In the genomic region with DNA sequence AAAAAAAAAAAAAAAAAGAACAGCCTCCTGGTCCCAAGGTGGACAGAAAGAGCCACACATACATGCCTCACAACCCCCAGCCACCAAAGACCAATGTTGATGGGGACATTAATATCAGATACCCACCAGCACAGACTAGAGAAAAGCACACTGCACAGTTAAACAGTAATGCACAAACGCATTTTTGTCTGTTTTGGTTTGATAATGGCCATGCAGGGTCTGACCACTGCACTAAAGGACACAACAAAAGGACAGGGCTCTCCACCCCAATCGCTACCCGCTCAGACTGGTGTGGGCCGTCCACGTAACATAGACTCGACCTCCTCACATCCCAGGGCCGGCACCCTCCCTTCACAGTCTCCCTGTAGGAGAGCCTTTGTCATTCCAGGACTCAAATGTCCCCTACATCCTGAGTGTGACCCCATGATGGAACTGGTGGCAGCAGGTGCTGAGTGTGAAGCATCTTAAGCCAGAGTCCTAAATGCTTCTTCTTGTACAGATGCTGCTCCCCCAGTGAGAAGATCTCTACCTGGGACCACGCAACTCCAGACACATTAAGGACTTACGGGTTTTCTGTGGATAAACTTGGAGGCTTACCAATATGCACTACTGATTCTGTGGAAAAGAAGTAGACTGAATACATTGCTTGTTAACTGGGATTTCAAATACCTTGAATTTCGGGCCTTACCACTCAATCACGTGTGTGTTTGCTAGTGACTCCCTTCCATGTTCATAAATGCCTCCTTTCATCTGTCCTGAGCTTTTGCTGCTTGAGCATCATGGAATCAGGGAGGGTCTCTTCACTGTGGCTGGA, we compare ENCODE assay signal across 18 cellular contexts. TPM values are rescaled to one million over a fixed set of nuclear protein-coding genes. Genes with fewer than 3 reads are reported as not detected.
A peak's percentile ranks its signal among the peaks of the same experiment; 100 is the strongest.
DNase-seq lines count a peak whose midpoint lies in the region; ATAC-seq and TF ChIP-seq lines count a peak whose summit lies in the region.
"Had no signal": no experiment of that assay in that cellular context is flagged by ENCODE, and none has a peak within 500 bp of the region (broad histone marks: within the 10 kb centered on the region; RNA-seq: fewer than 3 reads in every experiment).

No MANE protein-coding gene starts in this region.

- peak overlapping the region in 7 of 11 experiments; percentile 12 to 97 (median 94); a peak in 9 of 22 replicates for H3K27ac ChIP-seq in BLaER1 treated with 17β-estradiol and CSF1 and Interleukin-3, amounts not matched to agents 10 nM and 100 nM
- H3K27ac ChIP-seq in endodermal cell (ENCODE audit: low read depth, low read length) (no peak overlapping the region), sigmoid colon (no peak overlapping the region)
- H3K27ac ChIP-seq: lower lobe of right lung, PC-9, psoas muscle, skin epidermis had no signal

- peaks cover 0 to 91% (median 36%) of the 10 kb centered on the region in 11 experiments; a peak in 12 of 22 replicates for H4K20me1 ChIP-seq in BLaER1 treated with 17β-estradiol and CSF1 and Interleukin-3, amounts not matched to agents 10 nM and 100 nM

- peaks cover 9 to 13% (median 11%) of the 10 kb centered on the region in 11 experiments for H3K9me3 ChIP-seq in BLaER1 treated with 17β-estradiol and CSF1 and Interleukin-3, amounts not matched to agents 10 nM and 100 nM (replicated peaks in 1 of 11)
- H3K9me3 ChIP-seq in endodermal cell (ENCODE audit: control insufficient read depth, low read length) = peaks cover 9% of the 10 kb centered on the region
- no peaks in the 10 kb centered on the region for H3K9me3 ChIP-seq in sigmoid colon
- H3K9me3 ChIP-seq: lower lobe of right lung, psoas muscle had no signal

- peaks cover 17% of the 10 kb centered on the region for H3K9me3 Mint-ChIP-seq in endodermal cell

- H3K27ac Mint-ChIP-seq in endodermal cell = peak overlapping the region; percentile 57

- H3K9ac ChIP-seq in BLaER1 treated with 17β-estradiol and CSF1 and Interleukin-3, amounts not matched to agents 10 nM and 100 nM = peak overlapping the region in 4 of 11 experiments; percentile 55 to 84 (median 78); a peak in 6 of 22 replicates
- H3K9ac ChIP-seq in endodermal cell (ENCODE audit: extremely low read depth, low read length, poor library complexity, severe bottlenecking) = no peak overlapping the region

- H3K27me3 Mint-ChIP-seq in endodermal cell (ENCODE audit: insufficient read depth) = no peaks in the 10 kb centered on the region
- H3K27me3 Mint-ChIP-seq: CD4-positive, alpha-beta memory T cell had no signal

- TF ChIP-seq EP300 in sigmoid colon (IDR thresholded peaks at IDR 0.05) = no peak

- intact Hi-C loops in sigmoid colon (cut with DNase I) = no loop called here

- H3K4me3 ChIP-seq in BLaER1 treated with 17β-estradiol and CSF1 and Interleukin-3, amounts not matched to agents 10 nM and 100 nM = no peak overlapping the region
- H3K4me3 ChIP-seq in H7 (ENCODE audit: insufficient read depth, low read depth, low read length) = no peak overlapping the region
- H3K4me3 ChIP-seq in endodermal cell (ENCODE audit: low read length) = no peak overlapping the region
- H3K4me3 ChIP-seq in sigmoid colon = no peak overlapping the region
- no peak overlapping the region for H3K4me3 ChIP-seq in foreskin fibroblast (ENCODE audit: low read depth in 1 of 2, low read length in 2 of 2)
- H3K4me3 ChIP-seq: lower lobe of right lung, PC-9, psoas muscle, skin epidermis had no signal

- WGBS in endodermal cell (ENCODE audit: insufficient coverage in 1 of 2, insufficient read length in 1 of 2), 2 experiments = 96% methylated on average over 5 to 11 of the region's 11 CpGs
- WGBS in sigmoid colon, 2 donors = 87 to 94% methylated on average over 11 of the region's 11 CpGs

- TF ChIP-seq POLR2A in sigmoid colon (IDR thresholded peaks at IDR 0.05) = no peak

- TF ChIP-seq CTCF in endodermal cell (conservative IDR thresholded peaks at IDR 0.05) (no peak), sigmoid colon (IDR thresholded peaks at IDR 0.05) (no peak), foreskin fibroblast (IDR thresholded peaks at IDR 0.05; ENCODE audit: low read depth, low read length) (no peak)

- ATAC-seq in HG03457 (IDR thresholded peaks at IDR 0.05; ENCODE audit: unreplicated experiment) = no peak
- ATAC-seq: lower lobe of right lung, psoas muscle had no signal

- peak overlapping the region; percentile 23 to 94 (median 81); a peak in 19 of 22 replicates for H3K4me2 ChIP-seq in BLaER1 treated with 17β-estradiol and CSF1 and Interleukin-3, amounts not matched to agents 10 nM and 100 nM
- H3K4me2 ChIP-seq: PC-9 had no signal

- H3K4me1 ChIP-seq in BLaER1 treated with 17β-estradiol and CSF1 and Interleukin-3, amounts not matched to agents 10 nM and 100 nM = peaks cover 49 to 74% (median 70%) of the 10 kb centered on the region in 10 experiments
- H3K4me1 ChIP-seq in endodermal cell (ENCODE audit: control insufficient read depth, insufficient read depth, low read length) = peaks cover 25% of the 10 kb centered on the region
- H3K4me1 ChIP-seq in sigmoid colon = peaks cover 0 to 55% (median 41%) of the 10 kb centered on the region in 4 donors

- peaks cover 45% of the 10 kb centered on the region for H3K36me3 Mint-ChIP-seq in endodermal cell (ENCODE audit: low read depth)

- H3K4me3 Mint-ChIP-seq in endodermal cell = no peak overlapping the region
- H3K4me3 Mint-ChIP-seq: CD4-positive, alpha-beta memory T cell had no signal

- H3K4me1 Mint-ChIP-seq in endodermal cell = peaks cover 39% of the 10 kb centered on the region

- H3K36me3 ChIP-seq in BLaER1 treated with 17β-estradiol and CSF1 and Interleukin-3, amounts not matched to agents 10 nM and 100 nM = peaks cover 33 to 54% (median 50%) of the 10 kb centered on the region in 11 experiments
- H3K36me3 ChIP-seq in H7 (replicated peaks; ENCODE audit: control insufficient read depth, insufficient read depth, low read length) (peaks cover 13% of the 10 kb centered on the region), endodermal cell (ENCODE audit: control insufficient read depth, insufficient read depth, low read length) (peaks cover 67% of the 10 kb centered on the region), sigmoid colon (peaks cover 0 to 18% (median 7%) of the 10 kb centered on the region in 4 donors)

- DNase-seq in H7 (peak; percentile 21), endodermal cell (no peak), sigmoid colon (peak; percentile 57), foreskin fibroblast (no peak), NCI-H1092 treated with DMSO at 0.1 percent for 48 hours (lab: John Stamatoyannopoulos, UW) (no peak)
- DNase-seq: activated CD4-positive, alpha-beta T cell treated with anti-CD3 and anti-CD28 coated beads for 1 hour; CD4-positive, alpha-beta memory T cell; Karpas-422; lower lobe of right lung; NCI-H510A treated with DMSO at 0.1 percent for 48 hours; SIG-M5 had no signal

- H3K27me3 ChIP-seq in BLaER1 treated with 17β-estradiol and CSF1 and Interleukin-3, amounts not matched to agents 10 nM and 100 nM = no peaks in the 10 kb centered on the region
- no peaks in the 10 kb centered on the region for H3K27me3 ChIP-seq in H7 (ENCODE audit: control insufficient read depth, insufficient read depth, low read length)
- no peaks in the 10 kb centered on the region for H3K27me3 ChIP-seq in endodermal cell (ENCODE audit: control insufficient read depth, insufficient read depth, low read length, poor library complexity, severe bottlenecking)
- H3K27me3 ChIP-seq in sigmoid colon = no peaks in the 10 kb centered on the region

RNA-seq across cellular contexts. Expression of a gene that starts 28.0 kb away (rescaled TPM):
- 79.2 and 83.1 TPM in 2 replicates for total RNA-seq in H7 (2014; rRNA removed; shearing (Covaris generic))
- total RNA-seq in endodermal cell = 100 to 1,000 TPM; 191 to 212 TPM
- 54.2 TPM for polyA plus RNA-seq in endodermal cell (2013, experiment 1 of 2)
- 58.4 TPM for polyA plus RNA-seq in endodermal cell (2013, experiment 2 of 2)
- 10 to 100 TPM; 30.1 to 69.2 (median 38.8) TPM for total RNA-seq in sigmoid colon
- 100 to 1,000 TPM in 1 of 3 donors, 10 to 100 TPM in 2; 24.6 to 245 (median 31.4) TPM for polyA plus RNA-seq in sigmoid colon

RNA-seq across cellular contexts. Expression of a gene that starts 45.7 kb away (rescaled TPM):
- not detected in 2 replicates for total RNA-seq in H7 (2014; rRNA removed; shearing (Covaris generic))
- not detected for total RNA-seq in endodermal cell
- not detected for polyA plus RNA-seq in endodermal cell (2013, experiment 1 of 2)
- not detected for polyA plus RNA-seq in endodermal cell (2013, experiment 2 of 2)
- total RNA-seq in sigmoid colon = not detected
- not detected for polyA plus RNA-seq in sigmoid colon
- total RNA-seq: bronchial epithelial cell; CD4-positive, alpha-beta memory T cell; kidney epithelial cell; lower lobe of right lung; PC-9; psoas muscle had no signal
- polyA plus RNA-seq: CD4-positive, alpha-beta memory T cell; psoas muscle had no signal

Comparison
In these comparisons a context has a peak if more than half of its experiments do, and no peak if none do; other contexts are left out.
1. H3K27ac ChIP-seq: peak in BLaER1 treated with 17β-estradiol and CSF1 and Interleukin-3, amounts not matched to agents 10 nM and 100 nM (7 of 11); none in endodermal cell (single experiment) and sigmoid colon (0 of 4).
2. DNase-seq: peak in H7 (single experiment) and sigmoid colon (single experiment); none in endodermal cell (single experiment), foreskin fibroblast (0 of 2) and NCI-H1092 treated with DMSO at 0.1 percent for 48 hours (single experiment).